In the genomic region with DNA sequence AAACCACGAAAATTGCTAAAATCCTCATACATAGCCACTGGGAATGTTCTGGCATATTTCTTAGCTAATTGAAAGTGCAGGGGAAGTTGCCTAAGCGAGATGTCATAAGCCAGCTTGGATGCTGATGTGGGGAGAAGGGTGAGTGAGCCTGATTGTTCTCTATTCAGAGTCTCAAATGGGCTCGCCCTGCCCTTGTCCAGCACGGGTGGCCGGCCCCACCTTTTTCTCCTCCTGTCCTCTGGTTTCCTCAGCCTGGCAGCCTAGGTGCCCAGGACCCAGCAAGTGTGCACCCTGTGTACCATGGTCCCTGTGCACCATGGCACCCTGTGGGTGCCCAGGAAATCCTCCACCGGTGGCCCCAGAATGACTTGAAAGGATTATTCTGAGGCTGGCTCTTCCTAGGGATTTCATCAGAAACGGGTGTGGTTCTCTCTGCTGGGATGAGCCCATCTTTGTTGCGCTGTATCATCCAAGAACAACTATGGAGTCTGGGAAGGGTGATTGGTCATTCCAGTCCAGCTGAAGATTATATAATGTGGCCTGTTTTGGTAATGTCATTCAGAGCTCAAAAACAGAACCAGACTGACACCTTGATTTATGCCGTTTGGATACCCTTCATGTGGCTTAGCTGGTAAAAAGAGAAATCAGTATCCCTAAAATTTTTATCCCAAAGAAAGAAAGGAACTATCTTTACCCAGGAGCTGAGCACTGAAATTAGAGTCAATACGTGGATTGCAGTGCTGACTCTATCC, we compare ENCODE assay signal across 10 cellular contexts.
DNase-seq lines count a peak whose midpoint lies in the region; ATAC-seq and TF ChIP-seq lines count a peak whose summit lies in the region.
"Had no signal": no experiment of that assay in that cellular context is flagged by ENCODE, and none has a peak within 500 bp of the region (broad histone marks: within the 10 kb centered on the region; RNA-seq: fewer than 3 reads in every experiment).

No MANE protein-coding gene starts in this region.

- no peak overlapping the region for H2AFZ ChIP-seq in OCI-LY7 (ENCODE audit: low read length)

- no peak for TF ChIP-seq CTCF in fibroblast of mammary gland (conservative IDR thresholded peaks at IDR 0.05; ENCODE audit: control insufficient read depth, insufficient read depth, low read depth, low read length)
- no peak for TF ChIP-seq CTCF in sigmoid colon (IDR thresholded peaks at IDR 0.05)
- no peak for TF ChIP-seq CTCF in OCI-LY7 (conservative IDR thresholded peaks at IDR 0.05; ENCODE audit: low read length)

- peaks cover 0 to 10% (median 0%) of the 10 kb centered on the region in 4 donors for H3K36me3 ChIP-seq in sigmoid colon
- H3K36me3 ChIP-seq in OCI-LY7 (ENCODE audit: insufficient read depth, low read length): peaks cover 22% of the 10 kb centered on the region; the same call in 1 of the 2 replicates

- BruUV-seq in OCI-LY7 (replicated peaks; lab: Mats Ljungman, UMichigan): no TSS peak

- H3K9me2 ChIP-seq in OCI-LY7 (ENCODE audit: insufficient read depth, low read length): no peaks in the 10 kb centered on the region

- H4K20me1 ChIP-seq in OCI-LY7 (ENCODE audit: insufficient read depth, low read length): no peaks in the 10 kb centered on the region

- intact Hi-C loops in sigmoid colon (cut with DNase I): loop anchor here (5.0 kb wide), 1 partner anchor 106 kb away; no protein-coding TSS in a partner anchor
- intact Hi-C loops in OCI-LY7 (cut with micrococcal nuclease; ENCODE audit: unreplicated experiment): no loop called here

- DNase-seq in GM03348 (ENCODE audit: low spot score): peak; percentile 77
- DNase-seq in fibroblast of mammary gland (ENCODE audit: low read depth): peak; percentile 77
- DNase-seq in sigmoid colon: no peak
- no peak for DNase-seq in HPDE6-E6E7 (ENCODE audit: extremely low spot score)
- no peak for DNase-seq in OCI-LY7 (ENCODE audit: low spot score)
- DNase-seq: H7 had no signal

- no peak for TF ChIP-seq EP300 in sigmoid colon (IDR thresholded peaks at IDR 0.05)

- ATAC-seq in SK-N-SH treated with all-trans-retinoic acid at 6 μM for 48 hours (peak; percentile 10; the same call in 2 of the 3 replicates), HG03469 (IDR thresholded peaks at IDR 0.05; ENCODE audit: unreplicated experiment) (no peak), GM18867 (IDR thresholded peaks at IDR 0.05; ENCODE audit: unreplicated experiment) (no peak)

- no peak overlapping the region for H3K4me3 ChIP-seq in fibroblast of mammary gland (ENCODE audit: control insufficient read depth, low read depth, low read length)
- H3K4me3 ChIP-seq in sigmoid colon: no peak overlapping the region
- no peak overlapping the region for H3K4me3 ChIP-seq in OCI-LY7 (ENCODE audit: low read depth, low read length, poor library complexity, severe bottlenecking)
- H3K4me3 ChIP-seq: mucosa of descending colon had no signal

- H3K27me3 ChIP-seq in sigmoid colon: no peaks in the 10 kb centered on the region

- H3K9me3 ChIP-seq in sigmoid colon (no peaks in the 10 kb centered on the region), OCI-LY7 (ENCODE audit: low read length) (no peaks in the 10 kb centered on the region)
- H3K9me3 ChIP-seq: mucosa of descending colon had no signal

- no peak for TF ChIP-seq POLR2A in sigmoid colon (IDR thresholded peaks at IDR 0.05)

- no peaks in the 10 kb centered on the region for H3K79me2 ChIP-seq in OCI-LY7 (ENCODE audit: insufficient read depth, low read depth, low read length)

- H3K4me2 ChIP-seq in OCI-LY7 (ENCODE audit: low read length): no peak overlapping the region

- H3K27ac ChIP-seq in sigmoid colon (peak overlapping the region; percentile 57 to 86 (median 76)), OCI-LY7 (ENCODE audit: low read depth, low read length, poor library complexity, severe bottlenecking) (no peak overlapping the region)

- WGBS in sigmoid colon, 2 donors: 84 to 86% methylated on average over 10 of the region's 10 CpGs

- POLR2A ChIA-PET in OCI-LY7 (lab: Charles Lee): no interaction called here

- CTCF ChIA-PET in OCI-LY7 (lab: Charles Lee; ENCODE audit: unreplicated experiment): no interaction called here

- H3K4me1 ChIP-seq in sigmoid colon: peaks cover 0 to 79% (median 52%) of the 10 kb centered on the region in 4 donors
- H3K4me1 ChIP-seq in OCI-LY7 (ENCODE audit: insufficient read depth, low read length, poor library complexity, severe bottlenecking): peaks cover 10% of the 10 kb centered on the region

TF ChIP-seq in SK-N-SH treated with all-trans-retinoic acid at 6 μM for 48 hours, 23 proteins besides CTCF, POLR2A, EP300 and RAD21:
- TF ChIP-seq, protein P1, sequence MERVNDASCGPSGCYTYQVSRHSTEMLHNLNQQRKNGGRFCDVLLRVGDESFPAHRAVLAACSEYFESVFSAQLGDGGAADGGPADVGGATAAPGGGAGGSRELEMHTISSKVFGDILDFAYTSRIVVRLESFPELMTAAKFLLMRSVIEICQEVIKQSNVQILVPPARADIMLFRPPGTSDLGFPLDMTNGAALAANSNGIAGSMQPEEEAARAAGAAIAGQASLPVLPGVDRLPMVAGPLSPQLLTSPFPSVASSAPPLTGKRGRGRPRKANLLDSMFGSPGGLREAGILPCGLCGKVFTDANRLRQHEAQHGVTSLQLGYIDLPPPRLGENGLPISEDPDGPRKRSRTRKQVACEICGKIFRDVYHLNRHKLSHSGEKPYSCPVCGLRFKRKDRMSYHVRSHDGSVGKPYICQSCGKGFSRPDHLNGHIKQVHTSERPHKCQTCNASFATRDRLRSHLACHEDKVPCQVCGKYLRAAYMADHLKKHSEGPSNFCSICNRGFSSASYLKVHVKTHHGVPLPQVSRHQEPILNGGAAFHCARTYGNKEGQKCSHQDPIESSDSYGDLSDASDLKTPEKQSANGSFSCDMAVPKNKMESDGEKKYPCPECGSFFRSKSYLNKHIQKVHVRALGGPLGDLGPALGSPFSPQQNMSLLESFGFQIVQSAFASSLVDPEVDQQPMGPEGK (CRISPR knock-in tag; IDR thresholded peaks at IDR 0.05; ENCODE audit: borderline replicate concordance): peak; percentile 17; the same call in 1 of the 2 replicates
- TF ChIP-seq ZFP30 (CRISPR knock-in tag; IDR thresholded peaks at IDR 0.05) (no peak), OSR1 (CRISPR knock-in tag; IDR thresholded peaks at IDR 0.05) (no peak), GLIS3 (CRISPR knock-in tag; IDR thresholded peaks at IDR 0.05) (no peak)
- TF ChIP-seq, protein P2, sequence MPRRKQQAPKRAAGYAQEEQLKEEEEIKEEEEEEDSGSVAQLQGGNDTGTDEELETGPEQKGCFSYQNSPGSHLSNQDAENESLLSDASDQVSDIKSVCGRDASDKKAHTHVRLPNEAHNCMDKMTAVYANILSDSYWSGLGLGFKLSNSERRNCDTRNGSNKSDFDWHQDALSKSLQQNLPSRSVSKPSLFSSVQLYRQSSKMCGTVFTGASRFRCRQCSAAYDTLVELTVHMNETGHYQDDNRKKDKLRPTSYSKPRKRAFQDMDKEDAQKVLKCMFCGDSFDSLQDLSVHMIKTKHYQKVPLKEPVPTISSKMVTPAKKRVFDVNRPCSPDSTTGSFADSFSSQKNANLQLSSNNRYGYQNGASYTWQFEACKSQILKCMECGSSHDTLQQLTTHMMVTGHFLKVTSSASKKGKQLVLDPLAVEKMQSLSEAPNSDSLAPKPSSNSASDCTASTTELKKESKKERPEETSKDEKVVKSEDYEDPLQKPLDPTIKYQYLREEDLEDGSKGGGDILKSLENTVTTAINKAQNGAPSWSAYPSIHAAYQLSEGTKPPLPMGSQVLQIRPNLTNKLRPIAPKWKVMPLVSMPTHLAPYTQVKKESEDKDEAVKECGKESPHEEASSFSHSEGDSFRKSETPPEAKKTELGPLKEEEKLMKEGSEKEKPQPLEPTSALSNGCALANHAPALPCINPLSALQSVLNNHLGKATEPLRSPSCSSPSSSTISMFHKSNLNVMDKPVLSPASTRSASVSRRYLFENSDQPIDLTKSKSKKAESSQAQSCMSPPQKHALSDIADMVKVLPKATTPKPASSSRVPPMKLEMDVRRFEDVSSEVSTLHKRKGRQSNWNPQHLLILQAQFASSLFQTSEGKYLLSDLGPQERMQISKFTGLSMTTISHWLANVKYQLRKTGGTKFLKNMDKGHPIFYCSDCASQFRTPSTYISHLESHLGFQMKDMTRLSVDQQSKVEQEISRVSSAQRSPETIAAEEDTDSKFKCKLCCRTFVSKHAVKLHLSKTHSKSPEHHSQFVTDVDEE (CRISPR knock-in tag; IDR thresholded peaks at IDR 0.05): no peak

Comparison
In these comparisons a context has a peak if more than half of its experiments do, and no peak if none do; other contexts are left out.
1. DNase-seq: peak in GM03348 (single experiment) and fibroblast of mammary gland (single experiment); none in sigmoid colon (single experiment), HPDE6-E6E7 (single experiment) and OCI-LY7 (single experiment).